Comparison of ENCODE assay signal across 1 cellular context in the genomic region with DNA sequence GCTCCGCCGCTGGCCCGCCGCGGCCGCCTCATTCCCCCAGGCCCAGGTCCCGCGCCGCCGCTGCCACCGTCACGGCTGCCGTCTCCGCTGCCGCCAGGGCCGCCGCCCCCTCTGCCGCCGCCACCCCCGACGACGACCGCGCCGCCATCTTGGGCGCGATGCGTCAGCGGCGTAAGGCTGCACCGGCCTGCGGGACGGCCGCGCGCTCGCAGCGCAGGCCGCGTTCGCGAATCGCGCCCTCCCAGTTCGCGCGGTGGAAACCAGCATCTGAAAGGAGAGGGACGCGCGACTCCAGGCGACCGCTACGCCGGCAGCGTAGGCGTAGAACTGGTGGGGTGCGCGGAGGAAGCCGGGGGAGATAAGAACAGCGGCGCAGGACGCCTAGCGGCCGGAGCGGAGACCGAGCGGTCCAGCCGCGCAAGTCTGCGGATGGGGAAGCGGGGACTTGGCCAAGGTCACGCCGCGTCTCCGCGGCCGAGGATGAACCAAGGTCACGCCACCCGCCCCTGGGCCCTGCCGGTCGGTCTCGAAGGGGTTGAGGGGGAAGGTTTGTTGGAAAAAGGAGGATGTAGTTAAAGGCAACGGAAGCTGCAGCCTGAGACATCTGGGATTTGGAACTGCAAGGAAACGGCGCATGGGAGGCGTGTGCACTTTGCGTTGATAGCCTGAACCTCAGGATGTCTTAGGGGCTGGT.
TF ChIP-seq lines count a peak whose summit lies in the region.

A gene (minus strand): TSS at position 173 of the 694 bp plus-strand sequence. CDS start 307 bp downstream, outside the sequence.

TF ChIP-seq in HEK293, 187 proteins besides CTCF, POLR2A, EP300 and RAD21 (continued from another document and continues in another):
- TF ChIP-seq, protein P1, sequence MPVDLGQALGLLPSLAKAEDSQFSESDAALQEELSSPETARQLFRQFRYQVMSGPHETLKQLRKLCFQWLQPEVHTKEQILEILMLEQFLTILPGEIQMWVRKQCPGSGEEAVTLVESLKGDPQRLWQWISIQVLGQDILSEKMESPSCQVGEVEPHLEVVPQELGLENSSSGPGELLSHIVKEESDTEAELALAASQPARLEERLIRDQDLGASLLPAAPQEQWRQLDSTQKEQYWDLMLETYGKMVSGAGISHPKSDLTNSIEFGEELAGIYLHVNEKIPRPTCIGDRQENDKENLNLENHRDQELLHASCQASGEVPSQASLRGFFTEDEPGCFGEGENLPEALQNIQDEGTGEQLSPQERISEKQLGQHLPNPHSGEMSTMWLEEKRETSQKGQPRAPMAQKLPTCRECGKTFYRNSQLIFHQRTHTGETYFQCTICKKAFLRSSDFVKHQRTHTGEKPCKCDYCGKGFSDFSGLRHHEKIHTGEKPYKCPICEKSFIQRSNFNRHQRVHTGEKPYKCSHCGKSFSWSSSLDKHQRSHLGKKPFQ (tag by site-specific recombination; IDR thresholded peaks at IDR 0.05), result 0 out of 2 replicates have a peak, but pooled peaks have one; percentile 36
- no peak; the same call in 1 of the 2 replicates for TF ChIP-seq FEZF1 (tag by site-specific recombination; IDR thresholded peaks at IDR 0.05)
- TF ChIP-seq ZSCAN30 (tag by site-specific recombination; IDR thresholded peaks at IDR 0.05), result 0 out of 2 replicates have a peak, but pooled peaks have one; percentile 7
- peak; percentile 81 for TF ChIP-seq ZNF600 (tag by site-specific recombination; IDR thresholded peaks at IDR 0.05)
- TF ChIP-seq, protein P2, sequence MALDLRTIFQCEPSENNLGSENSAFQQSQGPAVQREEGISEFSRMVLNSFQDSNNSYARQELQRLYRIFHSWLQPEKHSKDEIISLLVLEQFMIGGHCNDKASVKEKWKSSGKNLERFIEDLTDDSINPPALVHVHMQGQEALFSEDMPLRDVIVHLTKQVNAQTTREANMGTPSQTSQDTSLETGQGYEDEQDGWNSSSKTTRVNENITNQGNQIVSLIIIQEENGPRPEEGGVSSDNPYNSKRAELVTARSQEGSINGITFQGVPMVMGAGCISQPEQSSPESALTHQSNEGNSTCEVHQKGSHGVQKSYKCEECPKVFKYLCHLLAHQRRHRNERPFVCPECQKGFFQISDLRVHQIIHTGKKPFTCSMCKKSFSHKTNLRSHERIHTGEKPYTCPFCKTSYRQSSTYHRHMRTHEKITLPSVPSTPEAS (tag by site-specific recombination; IDR thresholded peaks at IDR 0.05), result 0 out of 2 replicates have a peak, but pooled peaks have one; percentile 29
- TF ChIP-seq ZNF792 (tag by site-specific recombination; IDR thresholded peaks at IDR 0.05), result no peak; the same call in 1 of the 2 replicates
- peak; percentile 96 for TF ChIP-seq ZNF677 (tag by site-specific recombination; IDR thresholded peaks at IDR 0.05)
- TF ChIP-seq ZNF16 (tag by site-specific recombination; IDR thresholded peaks at IDR 0.05; ENCODE audit: low read depth), result no peak
- TF ChIP-seq, protein P3, sequence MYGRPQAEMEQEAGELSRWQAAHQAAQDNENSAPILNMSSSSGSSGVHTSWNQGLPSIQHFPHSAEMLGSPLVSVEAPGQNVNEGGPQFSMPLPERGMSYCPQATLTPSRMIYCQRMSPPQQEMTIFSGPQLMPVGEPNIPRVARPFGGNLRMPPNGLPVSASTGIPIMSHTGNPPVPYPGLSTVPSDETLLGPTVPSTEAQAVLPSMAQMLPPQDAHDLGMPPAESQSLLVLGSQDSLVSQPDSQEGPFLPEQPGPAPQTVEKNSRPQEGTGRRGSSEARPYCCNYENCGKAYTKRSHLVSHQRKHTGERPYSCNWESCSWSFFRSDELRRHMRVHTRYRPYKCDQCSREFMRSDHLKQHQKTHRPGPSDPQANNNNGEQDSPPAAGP (tag by site-specific recombination; IDR thresholded peaks at IDR 0.05), result peak; percentile 32; the same call in 1 of the 2 replicates
- peak; percentile 63; the same call in 1 of the 2 replicates for TF ChIP-seq REPIN1 (tag by site-specific recombination; IDR thresholded peaks at IDR 0.05; ENCODE audit: low read depth)
- TF ChIP-seq ZNF324 (tag by site-specific recombination; IDR thresholded peaks at IDR 0.05), result peak; percentile 77; the same call in 1 of the 2 replicates
- TF ChIP-seq ZNF211 (tag by site-specific recombination; IDR thresholded peaks at IDR 0.05; ENCODE audit: low read depth), result no peak
- TF ChIP-seq GLI4 (tag by site-specific recombination; IDR thresholded peaks at IDR 0.05), result no peak
- TF ChIP-seq BCL11B (tag by site-specific recombination; IDR thresholded peaks at IDR 0.05; ENCODE audit: low read depth), result peak; percentile 89
- no peak for TF ChIP-seq ZNF184 (tag by site-specific recombination; IDR thresholded peaks at IDR 0.05)
- TF ChIP-seq, protein P4, sequence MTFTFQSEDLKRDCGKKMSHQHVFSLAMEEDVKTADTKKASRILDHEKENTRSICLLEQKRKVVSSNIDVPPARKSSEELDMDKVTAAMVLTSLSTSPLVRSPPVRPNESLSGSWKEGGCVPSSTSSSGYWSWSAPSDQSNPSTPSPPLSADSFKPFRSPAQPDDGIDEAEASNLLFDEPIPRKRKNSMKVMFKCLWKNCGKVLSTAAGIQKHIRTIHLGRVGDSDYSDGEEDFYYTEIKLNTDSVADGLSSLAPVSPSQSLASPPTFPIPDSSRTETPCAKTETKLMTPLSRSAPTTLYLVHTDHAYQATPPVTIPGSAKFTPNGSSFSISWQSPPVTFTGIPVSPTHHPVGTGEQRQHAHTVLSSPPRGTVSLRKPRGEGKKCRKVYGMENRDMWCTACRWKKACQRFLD (tag by site-specific recombination; IDR thresholded peaks at IDR 0.05), result no peak
- no peak for TF ChIP-seq HOXA7 (CRISPR knock-in tag; IDR thresholded peaks at IDR 0.05; ENCODE audit: borderline replicate concordance)
- TF ChIP-seq ZNF623 (tag by site-specific recombination; IDR thresholded peaks at IDR 0.05), result no peak
- no peak for TF ChIP-seq OSR2 (tag by site-specific recombination; IDR thresholded peaks at IDR 0.05)
- no peak for TF ChIP-seq MYNN (tag by site-specific recombination; IDR thresholded peaks at IDR 0.05; ENCODE audit: borderline replicate concordance)
- TF ChIP-seq EGR2 (tag by site-specific recombination; IDR thresholded peaks at IDR 0.05; ENCODE audit: low read depth), result peak; percentile 94
- peak; percentile 93 for TF ChIP-seq ZBTB17 (tag by site-specific recombination; IDR thresholded peaks at IDR 0.05)
- TF ChIP-seq KLF7 (tag by site-specific recombination; IDR thresholded peaks at IDR 0.05; ENCODE audit: borderline replicate concordance), result 0 out of 2 replicates have a peak, but pooled peaks have one; percentile 47
- TF ChIP-seq ZNF416 (tag by site-specific recombination; IDR thresholded peaks at IDR 0.05), result no peak
- TF ChIP-seq, protein P5, sequence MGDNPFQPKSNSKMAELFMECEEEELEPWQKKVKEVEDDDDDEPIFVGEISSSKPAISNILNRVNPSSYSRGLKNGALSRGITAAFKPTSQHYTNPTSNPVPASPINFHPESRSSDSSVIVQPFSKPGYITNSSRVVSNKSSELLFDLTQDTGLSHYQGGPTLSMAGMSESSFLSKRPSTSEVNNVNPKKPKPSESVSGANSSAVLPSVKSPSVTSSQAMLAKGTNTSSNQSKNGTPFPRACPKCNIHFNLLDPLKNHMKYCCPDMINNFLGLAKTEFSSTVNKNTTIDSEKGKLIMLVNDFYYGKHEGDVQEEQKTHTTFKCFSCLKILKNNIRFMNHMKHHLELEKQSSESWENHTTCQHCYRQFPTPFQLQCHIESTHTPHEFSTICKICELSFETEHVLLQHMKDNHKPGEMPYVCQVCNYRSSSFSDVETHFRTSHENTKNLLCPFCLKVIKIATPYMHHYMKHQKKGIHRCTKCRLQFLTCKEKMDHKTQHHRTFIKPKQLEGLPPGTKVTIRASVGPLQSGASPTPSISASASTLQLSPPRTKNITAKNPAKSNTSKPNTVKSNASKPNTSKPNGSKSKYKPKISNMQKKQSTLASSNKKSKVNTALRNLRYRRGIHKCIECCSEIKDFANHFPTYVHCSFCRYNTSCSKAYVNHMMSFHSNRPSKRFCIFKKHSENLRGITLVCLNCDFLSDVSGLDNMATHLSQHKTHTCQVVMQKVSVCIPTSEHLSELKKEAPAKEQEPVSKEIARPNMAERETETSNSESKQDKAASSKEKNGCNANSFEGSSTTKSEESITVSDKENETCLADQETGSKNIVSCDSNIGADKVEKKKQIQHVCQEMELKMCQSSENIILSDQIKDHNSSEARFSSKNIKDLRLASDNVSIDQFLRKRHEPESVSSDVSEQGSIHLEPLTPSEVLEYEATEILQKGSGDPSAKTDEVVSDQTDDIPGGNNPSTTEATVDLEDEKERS (tag by site-specific recombination; IDR thresholded peaks at IDR 0.05), result no peak
- no peak for TF ChIP-seq ZNF626 (tag by site-specific recombination; IDR thresholded peaks at IDR 0.05)
- TF ChIP-seq ZNF473 (tag by site-specific recombination; IDR thresholded peaks at IDR 0.05), result no peak
- TF ChIP-seq ZNF664 (tag by site-specific recombination; IDR thresholded peaks at IDR 0.05), result no peak
- TF ChIP-seq, protein P6, sequence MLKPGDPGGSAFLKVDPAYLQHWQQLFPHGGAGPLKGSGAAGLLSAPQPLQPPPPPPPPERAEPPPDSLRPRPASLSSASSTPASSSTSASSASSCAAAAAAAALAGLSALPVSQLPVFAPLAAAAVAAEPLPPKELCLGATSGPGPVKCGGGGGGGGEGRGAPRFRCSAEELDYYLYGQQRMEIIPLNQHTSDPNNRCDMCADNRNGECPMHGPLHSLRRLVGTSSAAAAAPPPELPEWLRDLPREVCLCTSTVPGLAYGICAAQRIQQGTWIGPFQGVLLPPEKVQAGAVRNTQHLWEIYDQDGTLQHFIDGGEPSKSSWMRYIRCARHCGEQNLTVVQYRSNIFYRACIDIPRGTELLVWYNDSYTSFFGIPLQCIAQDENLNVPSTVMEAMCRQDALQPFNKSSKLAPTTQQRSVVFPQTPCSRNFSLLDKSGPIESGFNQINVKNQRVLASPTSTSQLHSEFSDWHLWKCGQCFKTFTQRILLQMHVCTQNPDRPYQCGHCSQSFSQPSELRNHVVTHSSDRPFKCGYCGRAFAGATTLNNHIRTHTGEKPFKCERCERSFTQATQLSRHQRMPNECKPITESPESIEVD (tag by site-specific recombination; IDR thresholded peaks at IDR 0.05), result no peak
- TF ChIP-seq ZNF146 (tag by site-specific recombination; IDR thresholded peaks at IDR 0.05), result no peak
- no peak for TF ChIP-seq ZNF747 (tag by site-specific recombination; IDR thresholded peaks at IDR 0.05)
- peak; percentile 84; the same call in 1 of the 2 replicates for TF ChIP-seq ZNF501 (tag by site-specific recombination; IDR thresholded peaks at IDR 0.05)
- TF ChIP-seq ZNF112 (tag by site-specific recombination; IDR thresholded peaks at IDR 0.05), result no peak
- no peak for TF ChIP-seq ZNF350 (tag by site-specific recombination; IDR thresholded peaks at IDR 0.05)
- TF ChIP-seq OVOL3 (tag by site-specific recombination; IDR thresholded peaks at IDR 0.05), result no peak
- no peak for TF ChIP-seq ZNF274 (IDR thresholded peaks at IDR 0.05; ENCODE audit: low read length)
- no peak for TF ChIP-seq ZNF274 (tag by site-specific recombination; IDR thresholded peaks at IDR 0.05; ENCODE audit: borderline replicate concordance)
- TF ChIP-seq, protein P7, sequence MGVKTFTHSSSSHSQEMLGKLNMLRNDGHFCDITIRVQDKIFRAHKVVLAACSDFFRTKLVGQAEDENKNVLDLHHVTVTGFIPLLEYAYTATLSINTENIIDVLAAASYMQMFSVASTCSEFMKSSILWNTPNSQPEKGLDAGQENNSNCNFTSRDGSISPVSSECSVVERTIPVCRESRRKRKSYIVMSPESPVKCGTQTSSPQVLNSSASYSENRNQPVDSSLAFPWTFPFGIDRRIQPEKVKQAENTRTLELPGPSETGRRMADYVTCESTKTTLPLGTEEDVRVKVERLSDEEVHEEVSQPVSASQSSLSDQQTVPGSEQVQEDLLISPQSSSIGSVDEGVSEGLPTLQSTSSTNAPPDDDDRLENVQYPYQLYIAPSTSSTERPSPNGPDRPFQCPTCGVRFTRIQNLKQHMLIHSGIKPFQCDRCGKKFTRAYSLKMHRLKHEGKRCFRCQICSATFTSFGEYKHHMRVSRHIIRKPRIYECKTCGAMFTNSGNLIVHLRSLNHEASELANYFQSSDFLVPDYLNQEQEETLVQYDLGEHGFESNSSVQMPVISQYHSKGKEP (tag by site-specific recombination; IDR thresholded peaks at IDR 0.05), result peak; percentile 28; the same call in 1 of the 2 replicates
- TF ChIP-seq, protein P8, sequence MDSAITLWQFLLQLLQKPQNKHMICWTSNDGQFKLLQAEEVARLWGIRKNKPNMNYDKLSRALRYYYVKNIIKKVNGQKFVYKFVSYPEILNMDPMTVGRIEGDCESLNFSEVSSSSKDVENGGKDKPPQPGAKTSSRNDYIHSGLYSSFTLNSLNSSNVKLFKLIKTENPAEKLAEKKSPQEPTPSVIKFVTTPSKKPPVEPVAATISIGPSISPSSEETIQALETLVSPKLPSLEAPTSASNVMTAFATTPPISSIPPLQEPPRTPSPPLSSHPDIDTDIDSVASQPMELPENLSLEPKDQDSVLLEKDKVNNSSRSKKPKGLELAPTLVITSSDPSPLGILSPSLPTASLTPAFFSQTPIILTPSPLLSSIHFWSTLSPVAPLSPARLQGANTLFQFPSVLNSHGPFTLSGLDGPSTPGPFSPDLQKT (IDR thresholded peaks at IDR 0.05; ENCODE audit: borderline replicate concordance, low read depth, low read length), result no peak
- TF ChIP-seq ZBTB48 (tag by site-specific recombination; IDR thresholded peaks at IDR 0.05), result peak; percentile 77; the same call in 1 of the 2 replicates
- TF ChIP-seq, protein P9, sequence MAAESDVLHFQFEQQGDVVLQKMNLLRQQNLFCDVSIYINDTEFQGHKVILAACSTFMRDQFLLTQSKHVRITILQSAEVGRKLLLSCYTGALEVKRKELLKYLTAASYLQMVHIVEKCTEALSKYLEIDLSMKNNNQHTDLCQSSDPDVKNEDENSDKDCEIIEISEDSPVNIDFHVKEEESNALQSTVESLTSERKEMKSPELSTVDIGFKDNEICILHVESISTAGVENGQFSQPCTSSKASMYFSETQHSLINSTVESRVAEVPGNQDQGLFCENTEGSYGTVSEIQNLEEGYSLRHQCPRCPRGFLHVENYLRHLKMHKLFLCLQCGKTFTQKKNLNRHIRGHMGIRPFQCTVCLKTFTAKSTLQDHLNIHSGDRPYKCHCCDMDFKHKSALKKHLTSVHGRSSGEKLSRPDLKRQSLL (tag by site-specific recombination; IDR thresholded peaks at IDR 0.05), result no peak
- TF ChIP-seq HOXC10 (CRISPR knock-in tag; IDR thresholded peaks at IDR 0.05), result 0 out of 2 replicates have a peak, but pooled peaks have one; percentile 72
- no peak for TF ChIP-seq ZFP3 (tag by site-specific recombination; IDR thresholded peaks at IDR 0.05; ENCODE audit: low read depth)
- no peak for TF ChIP-seq ZNF140 (tag by site-specific recombination; IDR thresholded peaks at IDR 0.05)
- TF ChIP-seq, protein P10, sequence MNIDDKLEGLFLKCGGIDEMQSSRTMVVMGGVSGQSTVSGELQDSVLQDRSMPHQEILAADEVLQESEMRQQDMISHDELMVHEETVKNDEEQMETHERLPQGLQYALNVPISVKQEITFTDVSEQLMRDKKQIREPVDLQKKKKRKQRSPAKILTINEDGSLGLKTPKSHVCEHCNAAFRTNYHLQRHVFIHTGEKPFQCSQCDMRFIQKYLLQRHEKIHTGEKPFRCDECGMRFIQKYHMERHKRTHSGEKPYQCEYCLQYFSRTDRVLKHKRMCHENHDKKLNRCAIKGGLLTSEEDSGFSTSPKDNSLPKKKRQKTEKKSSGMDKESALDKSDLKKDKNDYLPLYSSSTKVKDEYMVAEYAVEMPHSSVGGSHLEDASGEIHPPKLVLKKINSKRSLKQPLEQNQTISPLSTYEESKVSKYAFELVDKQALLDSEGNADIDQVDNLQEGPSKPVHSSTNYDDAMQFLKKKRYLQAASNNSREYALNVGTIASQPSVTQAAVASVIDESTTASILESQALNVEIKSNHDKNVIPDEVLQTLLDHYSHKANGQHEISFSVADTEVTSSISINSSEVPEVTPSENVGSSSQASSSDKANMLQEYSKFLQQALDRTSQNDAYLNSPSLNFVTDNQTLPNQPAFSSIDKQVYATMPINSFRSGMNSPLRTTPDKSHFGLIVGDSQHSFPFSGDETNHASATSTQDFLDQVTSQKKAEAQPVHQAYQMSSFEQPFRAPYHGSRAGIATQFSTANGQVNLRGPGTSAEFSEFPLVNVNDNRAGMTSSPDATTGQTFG (tag by site-specific recombination; IDR thresholded peaks at IDR 0.05; ENCODE audit: borderline replicate concordance), result no peak
